In the genomic region with DNA sequence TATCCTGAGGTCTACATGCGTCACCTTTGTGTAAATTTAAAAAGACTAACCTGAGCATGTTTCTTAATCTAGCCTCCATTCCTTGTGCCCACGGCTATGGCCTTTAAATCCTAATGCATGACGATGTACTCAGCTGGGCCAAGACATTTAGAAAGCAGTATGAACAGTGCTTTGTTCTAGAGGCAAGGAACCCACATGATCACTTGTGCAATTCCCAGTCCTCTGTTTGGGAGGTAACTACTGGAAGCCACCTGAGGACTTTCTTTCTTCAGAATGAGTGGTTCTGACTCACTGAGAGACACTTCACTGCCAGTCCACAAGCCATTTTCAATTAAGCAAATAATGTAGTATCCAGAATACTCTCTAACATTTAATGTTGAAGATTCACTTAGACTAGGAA, we compare ENCODE assay signal across 1 cellular context.
TF ChIP-seq lines count a peak whose summit lies in the region.

No MANE protein-coding gene starts in this region.

TF ChIP-seq in H1, 55 proteins besides CTCF, POLR2A, EP300 and RAD21 (continued from another document):
- TF ChIP-seq, protein P1, sequence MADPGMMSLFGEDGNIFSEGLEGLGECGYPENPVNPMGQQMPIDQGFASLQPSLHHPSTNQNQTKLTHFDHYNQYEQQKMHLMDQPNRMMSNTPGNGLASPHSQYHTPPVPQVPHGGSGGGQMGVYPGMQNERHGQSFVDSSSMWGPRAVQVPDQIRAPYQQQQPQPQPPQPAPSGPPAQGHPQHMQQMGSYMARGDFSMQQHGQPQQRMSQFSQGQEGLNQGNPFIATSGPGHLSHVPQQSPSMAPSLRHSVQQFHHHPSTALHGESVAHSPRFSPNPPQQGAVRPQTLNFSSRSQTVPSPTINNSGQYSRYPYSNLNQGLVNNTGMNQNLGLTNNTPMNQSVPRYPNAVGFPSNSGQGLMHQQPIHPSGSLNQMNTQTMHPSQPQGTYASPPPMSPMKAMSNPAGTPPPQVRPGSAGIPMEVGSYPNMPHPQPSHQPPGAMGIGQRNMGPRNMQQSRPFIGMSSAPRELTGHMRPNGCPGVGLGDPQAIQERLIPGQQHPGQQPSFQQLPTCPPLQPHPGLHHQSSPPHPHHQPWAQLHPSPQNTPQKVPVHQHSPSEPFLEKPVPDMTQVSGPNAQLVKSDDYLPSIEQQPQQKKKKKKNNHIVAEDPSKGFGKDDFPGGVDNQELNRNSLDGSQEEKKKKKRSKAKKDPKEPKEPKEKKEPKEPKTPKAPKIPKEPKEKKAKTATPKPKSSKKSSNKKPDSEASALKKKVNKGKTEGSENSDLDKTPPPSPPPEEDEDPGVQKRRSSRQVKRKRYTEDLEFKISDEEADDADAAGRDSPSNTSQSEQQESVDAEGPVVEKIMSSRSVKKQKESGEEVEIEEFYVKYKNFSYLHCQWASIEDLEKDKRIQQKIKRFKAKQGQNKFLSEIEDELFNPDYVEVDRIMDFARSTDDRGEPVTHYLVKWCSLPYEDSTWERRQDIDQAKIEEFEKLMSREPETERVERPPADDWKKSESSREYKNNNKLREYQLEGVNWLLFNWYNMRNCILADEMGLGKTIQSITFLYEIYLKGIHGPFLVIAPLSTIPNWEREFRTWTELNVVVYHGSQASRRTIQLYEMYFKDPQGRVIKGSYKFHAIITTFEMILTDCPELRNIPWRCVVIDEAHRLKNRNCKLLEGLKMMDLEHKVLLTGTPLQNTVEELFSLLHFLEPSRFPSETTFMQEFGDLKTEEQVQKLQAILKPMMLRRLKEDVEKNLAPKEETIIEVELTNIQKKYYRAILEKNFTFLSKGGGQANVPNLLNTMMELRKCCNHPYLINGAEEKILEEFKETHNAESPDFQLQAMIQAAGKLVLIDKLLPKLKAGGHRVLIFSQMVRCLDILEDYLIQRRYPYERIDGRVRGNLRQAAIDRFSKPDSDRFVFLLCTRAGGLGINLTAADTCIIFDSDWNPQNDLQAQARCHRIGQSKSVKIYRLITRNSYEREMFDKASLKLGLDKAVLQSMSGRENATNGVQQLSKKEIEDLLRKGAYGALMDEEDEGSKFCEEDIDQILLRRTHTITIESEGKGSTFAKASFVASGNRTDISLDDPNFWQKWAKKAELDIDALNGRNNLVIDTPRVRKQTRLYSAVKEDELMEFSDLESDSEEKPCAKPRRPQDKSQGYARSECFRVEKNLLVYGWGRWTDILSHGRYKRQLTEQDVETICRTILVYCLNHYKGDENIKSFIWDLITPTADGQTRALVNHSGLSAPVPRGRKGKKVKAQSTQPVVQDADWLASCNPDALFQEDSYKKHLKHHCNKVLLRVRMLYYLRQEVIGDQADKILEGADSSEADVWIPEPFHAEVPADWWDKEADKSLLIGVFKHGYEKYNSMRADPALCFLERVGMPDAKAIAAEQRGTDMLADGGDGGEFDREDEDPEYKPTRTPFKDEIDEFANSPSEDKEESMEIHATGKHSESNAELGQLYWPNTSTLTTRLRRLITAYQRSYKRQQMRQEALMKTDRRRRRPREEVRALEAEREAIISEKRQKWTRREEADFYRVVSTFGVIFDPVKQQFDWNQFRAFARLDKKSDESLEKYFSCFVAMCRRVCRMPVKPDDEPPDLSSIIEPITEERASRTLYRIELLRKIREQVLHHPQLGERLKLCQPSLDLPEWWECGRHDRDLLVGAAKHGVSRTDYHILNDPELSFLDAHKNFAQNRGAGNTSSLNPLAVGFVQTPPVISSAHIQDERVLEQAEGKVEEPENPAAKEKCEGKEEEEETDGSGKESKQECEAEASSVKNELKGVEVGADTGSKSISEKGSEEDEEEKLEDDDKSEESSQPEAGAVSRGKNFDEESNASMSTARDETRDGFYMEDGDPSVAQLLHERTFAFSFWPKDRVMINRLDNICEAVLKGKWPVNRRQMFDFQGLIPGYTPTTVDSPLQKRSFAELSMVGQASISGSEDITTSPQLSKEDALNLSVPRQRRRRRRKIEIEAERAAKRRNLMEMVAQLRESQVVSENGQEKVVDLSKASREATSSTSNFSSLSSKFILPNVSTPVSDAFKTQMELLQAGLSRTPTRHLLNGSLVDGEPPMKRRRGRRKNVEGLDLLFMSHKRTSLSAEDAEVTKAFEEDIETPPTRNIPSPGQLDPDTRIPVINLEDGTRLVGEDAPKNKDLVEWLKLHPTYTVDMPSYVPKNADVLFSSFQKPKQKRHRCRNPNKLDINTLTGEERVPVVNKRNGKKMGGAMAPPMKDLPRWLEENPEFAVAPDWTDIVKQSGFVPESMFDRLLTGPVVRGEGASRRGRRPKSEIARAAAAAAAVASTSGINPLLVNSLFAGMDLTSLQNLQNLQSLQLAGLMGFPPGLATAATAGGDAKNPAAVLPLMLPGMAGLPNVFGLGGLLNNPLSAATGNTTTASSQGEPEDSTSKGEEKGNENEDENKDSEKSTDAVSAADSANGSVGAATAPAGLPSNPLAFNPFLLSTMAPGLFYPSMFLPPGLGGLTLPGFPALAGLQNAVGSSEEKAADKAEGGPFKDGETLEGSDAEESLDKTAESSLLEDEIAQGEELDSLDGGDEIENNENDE (IDR thresholded peaks at IDR 0.05; ENCODE audit: insufficient replicate concordance, low read length) = no peak
- TF ChIP-seq TBP (IDR thresholded peaks at IDR 0.05; ENCODE audit: low read depth, low read length) = no peak
- TF ChIP-seq SUZ12 (IDR thresholded peaks at IDR 0.05; ENCODE audit: low read length) = no peak
- no peak for TF ChIP-seq SIX5 (IDR thresholded peaks at IDR 0.05; ENCODE audit: low read depth, low read length)
- no peak for TF ChIP-seq CHD2 (IDR thresholded peaks at IDR 0.05; ENCODE audit: low read length)
- TF ChIP-seq CBX5 (IDR thresholded peaks at IDR 0.05; ENCODE audit: low read depth, low read length) = no peak
- no peak for TF ChIP-seq CEBPB (IDR thresholded peaks at IDR 0.05; ENCODE audit: low read depth, low read length)
